8 cellular contexts compared by ENCODE assay signal in the genomic region with DNA sequence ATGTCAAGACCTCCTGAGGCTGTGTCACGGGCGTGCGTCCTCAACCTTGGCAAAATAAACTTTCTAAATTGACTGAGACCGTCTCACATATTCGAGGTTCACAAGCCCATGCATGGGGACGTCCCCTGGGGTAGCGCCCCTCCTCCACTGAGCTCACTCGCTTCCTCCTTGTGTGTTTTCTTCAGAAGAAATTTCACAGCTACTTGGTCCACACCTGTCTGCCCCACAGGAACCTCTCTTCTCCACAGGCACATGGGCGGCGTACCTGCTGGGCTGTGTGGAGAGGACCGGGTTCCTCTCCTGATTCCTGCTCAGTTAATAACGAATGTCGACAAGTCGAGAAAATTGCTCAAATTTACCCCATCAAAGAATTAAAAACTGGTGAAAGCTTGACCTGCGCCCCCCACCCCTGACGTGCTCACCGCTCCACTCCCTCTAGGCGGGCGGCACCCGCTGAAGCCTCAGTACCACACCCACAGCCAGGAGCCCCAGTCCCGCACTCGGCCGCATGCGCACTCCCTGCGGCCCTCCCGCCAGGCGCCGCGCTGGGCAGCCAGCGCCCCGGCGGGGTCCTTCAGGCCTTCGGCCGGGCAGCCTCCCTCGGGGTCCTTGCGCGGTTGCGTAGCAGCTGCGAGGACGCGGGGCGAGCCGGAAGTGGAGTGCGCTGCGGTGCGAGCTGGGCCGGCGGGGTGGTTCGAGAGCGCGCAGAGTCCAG. TPM values are rescaled to one million over a fixed set of nuclear protein-coding genes. Genes with fewer than 3 reads are reported as not detected.
DNase-seq lines count a peak whose midpoint lies in the region; ATAC-seq and TF ChIP-seq lines count a peak whose summit lies in the region.
"Not testable (repeated sequence)": the region's sequence is repeated elsewhere in the genome, so short reads cannot be mapped to it uniquely, and the experiment has no call there.

RABL2A (plus strand) TSS at position 651 of the 715 bp plus-strand sequence. CDS start 1,341 bp downstream, outside the sequence.

- H3K27ac ChIP-seq in neutrophil = peak within 1 kb of the TSS; percentile 63

- peak within 1 kb of the TSS; percentile 47 for H3K4me3 ChIP-seq in astrocyte of the cerebellum (ENCODE audit: low read depth, low read length)
- peak within 1 kb of the TSS; percentile 60 to 61 for H3K4me3 ChIP-seq in neutrophil (ENCODE audit: low read depth in 1 of 2, low read length in 1 of 2)

- not testable (repeated sequence) for TF ChIP-seq CTCF in astrocyte of the cerebellum (IDR thresholded peaks at IDR 0.05; ENCODE audit: low read depth, low read length, missing control alignments)
- TF ChIP-seq CTCF in neutrophil (IDR thresholded peaks at IDR 0.05) = peak; percentile 35

- DNase-seq in Caki2 (ENCODE audit: low read depth) = peak; percentile 87
- DNase-seq in T-helper 22 cell (ENCODE audit: low read depth) = peak; percentile 70
- DNase-seq in astrocyte of the cerebellum (ENCODE audit: low read depth) = peak; percentile 40
- peak; percentile 94 for DNase-seq in cardiac septum (ENCODE audit: low spot score)
- peak; percentile 69 for DNase-seq in stimulated activated CD8-positive, alpha-beta memory T cell treated with anti-CD3 and anti-CD28 coated beads, Interleukin-7, amount 100 ng/mL, for 24 hours (ENCODE audit: low read depth)

- H3K27me3 ChIP-seq in neutrophil = not testable (repeated sequence)

- H3K36me3 ChIP-seq in neutrophil = not testable (repeated sequence)

- H3K9me3 ChIP-seq in neutrophil = not testable (repeated sequence)

- intact Hi-C loops in cardiac septum (cut with DNase I) = not testable (repeated sequence)

- H3K4me1 ChIP-seq in neutrophil (ENCODE audit: control insufficient read depth in 1 of 2, insufficient read depth in 1 of 2, low read depth in 1 of 2, low read length in 1 of 2) = not testable (repeated sequence)

- in situ Hi-C loops in Caki2 (cut with HindIII; ENCODE audit: low pct_unique_long_range_greater_than_20kb, low sequenced_read_pairs); astrocyte of the cerebellum (cut with HindIII; ENCODE audit: low sequenced_read_pairs): not testable (repeated sequence)

- peak; percentile 90 for ATAC-seq in GM21515 (IDR thresholded peaks at IDR 0.05; ENCODE audit: unreplicated experiment)
- peak; percentile 88 for ATAC-seq in HG03558 (IDR thresholded peaks at IDR 0.05; ENCODE audit: extremely low read depth, unreplicated experiment)

RNA-seq across cellular contexts. Expression of gene RABL2A, which starts in this region (rescaled TPM):
- total RNA-seq in Caki2 (2014; rRNA removed; shearing (Covaris generic); ENCODE audit: low replicate concordance) = 5.5 and 19.3 TPM in 2 replicates
- total RNA-seq in cardiac septum = 7.9 TPM

Comparison
In these comparisons a context has a peak if more than half of its experiments do, and no peak if none do; other contexts are left out.
1. Peak in every context shown above with its lines: DNase-seq, ATAC-seq, H3K4me3 ChIP-seq and H3K27ac ChIP-seq.
2. DNase-seq: peak in every context shown above with its lines; median percentile 94 in cardiac septum; 87 in Caki2; 70 in T-helper 22 cell; 69 in stimulated activated CD8-positive, alpha-beta memory T cell treated with anti-CD3 and anti-CD28 coated beads, Interleukin-7, amount 100 ng/mL, for 24 hours; 40 in astrocyte of the cerebellum.